8 cellular contexts compared by ENCODE assay signal in the genomic region with DNA sequence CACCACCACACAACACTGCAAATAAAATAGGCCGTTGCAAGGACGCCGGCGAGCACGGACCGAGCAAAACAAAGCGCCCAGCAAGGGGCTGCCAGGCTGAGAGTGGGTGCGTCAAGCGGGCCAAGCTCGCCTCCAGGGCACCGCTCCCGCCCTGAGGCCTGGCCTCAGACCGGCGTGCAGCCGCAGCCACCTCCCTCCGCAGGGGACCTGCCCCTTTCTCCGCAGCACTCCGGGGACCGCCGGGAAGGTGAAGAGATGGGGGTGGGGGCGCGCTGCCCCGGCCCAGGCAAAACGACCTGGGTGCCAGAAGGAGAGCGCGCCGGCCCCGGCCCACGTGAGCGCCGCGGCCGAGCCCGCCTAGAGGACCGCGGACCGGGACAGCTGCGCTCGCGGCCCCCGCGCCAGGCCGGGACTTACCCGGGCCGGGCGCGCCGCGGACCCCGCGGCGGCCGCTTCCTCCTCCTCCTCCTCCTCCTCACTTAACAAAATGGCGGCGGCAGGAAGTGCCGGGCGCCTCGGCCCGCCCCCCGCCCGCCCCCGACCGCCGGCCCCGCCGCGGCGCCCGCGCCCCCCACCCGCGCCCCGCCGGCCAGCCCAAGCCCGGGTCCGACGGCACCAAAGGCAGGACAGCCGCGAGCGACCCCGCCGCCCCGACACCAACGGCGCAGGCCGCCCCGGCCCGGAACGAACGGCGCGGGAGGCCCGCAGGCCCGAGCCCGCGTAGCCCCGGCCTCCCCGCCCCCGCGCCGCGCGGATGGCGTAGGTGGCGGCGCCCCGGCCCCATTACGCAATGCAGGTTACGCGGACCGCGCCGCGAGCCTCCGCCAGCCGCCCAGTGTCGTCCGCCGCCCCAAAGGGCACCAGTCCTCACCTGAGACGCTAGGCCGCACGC. TPM values are rescaled to one million over a fixed set of nuclear protein-coding genes. Genes with fewer than 3 reads are reported as not detected.
DNase-seq lines count a peak whose midpoint lies in the region; ATAC-seq, FAIRE-seq and TF ChIP-seq lines count a peak whose summit lies in the region.

No MANE protein-coding gene starts in this region.

- ATAC-seq in GM21529 (IDR thresholded peaks at IDR 0.05; ENCODE audit: unreplicated experiment) (peak; percentile 22), HepG2 (peak; percentile 56)
- peak; percentile 61 to 62 for ATAC-seq in activated CD4-positive, CD25-positive, alpha-beta regulatory T cell treated with anti-CD3 and anti-CD28 coated beads, Interleukin-2, amount 50 U/mL, for 24 hours

- H3K4me3 ChIP-seq in Loucy (ENCODE audit: low read length, poor library complexity, severe bottlenecking) (peak overlapping the region; percentile 82), HepG2 (replicated peaks in 1 of 3; ENCODE audit: insufficient read depth in 1 of 3, low read depth in 2 of 3, low read length in 3 of 3) (peak overlapping the region; percentile 66 to 99 (median 99))

- H3K36me3 ChIP-seq in Loucy (ENCODE audit: insufficient read depth, low read length) (no peaks in the 10 kb centered on the region), HepG2 (replicated peaks in 1 of 2; ENCODE audit: control insufficient read depth in 1 of 2, insufficient read depth in 2 of 2, low read length in 2 of 2) (peaks cover 0 to 4% of the 10 kb centered on the region in 2 experiments; a peak in 1 of 5 replicates)

- peak overlapping the region; percentile 83 for H3K9ac ChIP-seq in Loucy (ENCODE audit: low read depth, low read length, poor library complexity, severe bottlenecking)
- H3K9ac ChIP-seq in HepG2 (ENCODE audit: insufficient read depth, low read depth, low read length), result peak overlapping the region; percentile 98

- DNase-seq in COLO829 (ENCODE audit: low spot score) (peak; percentile 42), cerebellum (ENCODE audit: low spot score) (peak; percentile 61), HepG2 (ENCODE audit: low spot score) (no peak), DMS153 treated with DMSO at 0.1 percent for 48 hours (lab: John Stamatoyannopoulos, UW; ENCODE audit: unreplicated experiment) (no peak)
- peak; percentile 56 for DNase-seq in stimulated activated CD4-positive, alpha-beta T cell treated with anti-CD3 and anti-CD28 coated beads, Interleukin-4, amount 100 ng/mL, for 24 hours

- CTCF ChIA-PET in HepG2 (lab: Yijun Ruan, JAX; ENCODE audit: low intra/inter-chr PET ratio, low total read pairs), result no interaction called here

- H3K27me3 ChIP-seq in Loucy (ENCODE audit: insufficient read depth, low read length, poor library complexity, severe bottlenecking) (no peaks in the 10 kb centered on the region), HepG2 (ENCODE audit: control insufficient read depth in 1 of 2, insufficient read depth in 2 of 2, low read length in 2 of 2) (no peaks in the 10 kb centered on the region; a peak in 1 of 5 replicates)

- no peaks in the 10 kb centered on the region for H3K9me2 ChIP-seq in Loucy (replicated peaks; ENCODE audit: low read depth, low read length)

- peaks cover 58% of the 10 kb centered on the region for H3K79me2 ChIP-seq in Loucy (ENCODE audit: insufficient read depth, low read length)
- peaks cover 61% of the 10 kb centered on the region for H3K79me2 ChIP-seq in HepG2 (ENCODE audit: insufficient read depth, low read length)

- in situ Hi-C loops in HepG2 (cut with HindIII; ENCODE audit: extremely low pct_ligation_motif_present, low pct_unique_long_range_greater_than_20kb), result loop anchor here (5.0 kb wide), 1 partner anchor 34 kb away; no protein-coding TSS in a partner anchor

- H2AFZ ChIP-seq in Loucy (ENCODE audit: low read length) (no peak overlapping the region; the same call in 1 of the 2 replicates), HepG2 (ENCODE audit: low read length) (no peak overlapping the region)

- POLR2A ChIA-PET in HepG2 (lab: Yijun Ruan, JAX), result interaction anchor here (1.0 to 2.7 kb wide), 4 partner anchors 34 to 88 kb away, joined by 4 to 20 read pairs (median 6); a partner anchor contains a TSS

- TF ChIP-seq CTCF in Loucy (conservative IDR thresholded peaks at IDR 0.05; ENCODE audit: low read length) (no peak), HepG2 (CRISPR knock-in tag; IDR thresholded peaks at IDR 0.05) (no peak; the same call in 1 of the 2 replicates)

- H3K9me3 ChIP-seq in Loucy (ENCODE audit: insufficient read depth, low read depth, low read length), result no peaks in the 10 kb centered on the region
- no peaks in the 10 kb centered on the region for H3K9me3 ChIP-seq in HepG2 (ENCODE audit: low read length)

- TF ChIP-seq EP300 in HepG2 (IDR thresholded peaks at IDR 0.05; ENCODE audit: low read depth in 2 of 2, low read length in 2 of 2), result no peak
- TF ChIP-seq EP300 in HepG2 (CRISPR knock-in tag; IDR thresholded peaks at IDR 0.05; ENCODE audit: borderline replicate concordance), result no peak

- WGBS in HepG2 (ENCODE audit: low lambda C conversion rate), result 2% methylated on average over 25 of the region's 122 CpGs

- H3K27ac ChIP-seq in HepG2 (ENCODE audit: extremely low read length, insufficient read depth, low read length), result peak overlapping the region; percentile 76

- TF ChIP-seq RAD21 in HepG2 (CRISPR knock-in tag; IDR thresholded peaks at IDR 0.05), result peak; percentile 9; the same call in 1 of the 2 replicates

- no peaks in the 10 kb centered on the region for H3F3A ChIP-seq in Loucy (ENCODE audit: low read depth)

- H4K20me1 ChIP-seq in Loucy (ENCODE audit: insufficient read depth, low read length, poor library complexity, severe bottlenecking) (peaks cover 48% of the 10 kb centered on the region), HepG2 (ENCODE audit: insufficient read depth, low read length) (peaks cover 46% of the 10 kb centered on the region)

- FAIRE-seq in HepG2 (lab: Jason Lieb, UNC), result no peak

- intact Hi-C loops in HepG2 (cut with micrococcal nuclease; ENCODE audit: unreplicated experiment), result loop anchor here (5.0 kb wide), 1 partner anchor 34 kb away; no protein-coding TSS in a partner anchor

- TF ChIP-seq POLR2A in HepG2 (IDR thresholded peaks at IDR 0.05; ENCODE audit: insufficient read depth in 1 of 2, low read depth in 2 of 2, low read length in 2 of 2), result 0 out of 4 replicates have a peak, but pooled peaks of 1 of the 2 experiments have one; percentile 20

- BruUV-seq in HepG2 (replicated peaks; lab: Mats Ljungman, UMichigan), result no TSS peak

- H3K4me2 ChIP-seq in Loucy (ENCODE audit: low read depth, low read length, poor library complexity, severe bottlenecking), result peak overlapping the region; percentile 95
- peak overlapping the region; percentile 96 for H3K4me2 ChIP-seq in HepG2 (ENCODE audit: low read depth, low read length)

- H3K4me1 ChIP-seq in Loucy (ENCODE audit: insufficient read depth, low read length, poor library complexity, severe bottlenecking) (peaks cover 34% of the 10 kb centered on the region), HepG2 (ENCODE audit: insufficient read depth, low read length) (peaks cover 52% of the 10 kb centered on the region)

RNA-seq across cellular contexts. Expression of a gene that starts 0.7 kb away (rescaled TPM):
- total RNA-seq in cerebellum (23.5 TPM), HepG2 (2016; rRNA removed; fragmentation: Illumina TruSeq; extraction: Trizol) (11.4 TPM in 2 replicates)
- 9.3 and 10.8 TPM in 2 replicates for total RNA-seq in HepG2 (2016; cell fraction: cytosol; rRNA removed; fragmentation: Illumina TruSeq; extraction: Trizol; ENCODE audit: low read depth)
- total RNA-seq in HepG2 (2016; cell fraction: insoluble cytoplasmic fraction; rRNA removed; fragmentation: Illumina TruSeq; extraction: Trizol), result 9.9 and 11.8 TPM in 2 replicates
- total RNA-seq in HepG2 (2016; cell fraction: membrane; rRNA removed; fragmentation: Illumina TruSeq; extraction: Trizol), result 14.9 and 16.5 TPM in 2 replicates
- 16.3 and 19.3 TPM in 2 replicates for total RNA-seq in HepG2 (2016; cell fraction: nucleus; rRNA removed; fragmentation: Illumina TruSeq; extraction: Trizol)
- polyA plus RNA-seq in HepG2 (2011; rRNA removed), result 10.5 TPM in 2 replicates
- polyA plus RNA-seq in HepG2 (2011; cell fraction: cytosol; rRNA removed), result 5.5 and 5.9 TPM in 2 replicates
- 33.7 and 40.9 TPM in 2 replicates for polyA plus RNA-seq in HepG2 (2011; cell fraction: nucleus; rRNA removed)
- polyA plus RNA-seq in HepG2 (2012), result 38.7 and 50.8 TPM in 2 replicates
- 3.9 and 4.0 TPM in 2 replicates for polyA plus RNA-seq in HepG2 (2016; cell fraction: cytosol; fragmentation: Illumina TruSeq; extraction: Trizol; ENCODE audit: low read depth)
- polyA plus RNA-seq in HepG2 (2016; cell fraction: insoluble cytoplasmic fraction; fragmentation: Illumina TruSeq; extraction: Trizol; ENCODE audit: low read depth), result 19.8 and 29.3 TPM in 2 replicates
- polyA plus RNA-seq in HepG2 (2016; cell fraction: membrane; fragmentation: Illumina TruSeq; extraction: Trizol; ENCODE audit: low read depth), result 14.9 and 16.3 TPM in 2 replicates
- 50.8 and 56.4 TPM in 2 replicates for polyA plus RNA-seq in HepG2 (2016; cell fraction: nucleus; fragmentation: Illumina TruSeq; extraction: Trizol; ENCODE audit: insufficient read depth, low read depth)
- 42.7 and 54.2 TPM in 2 replicates for polyA minus RNA-seq in HepG2 (2011; rRNA and poly(A)+ RNA removed; ENCODE audit: low replicate concordance)
- 22.2 and 24.6 TPM in 2 replicates for polyA minus RNA-seq in HepG2 (2011; cell fraction: cytosol; rRNA and poly(A)+ RNA removed)
- 49.4 and 56.1 TPM in 2 replicates for polyA minus RNA-seq in HepG2 (2011; cell fraction: nucleus; rRNA and poly(A)+ RNA removed)

RNA-seq across cellular contexts. Expression of a gene that starts 47.9 kb away (rescaled TPM):
- 14.0 TPM for total RNA-seq in cerebellum
- total RNA-seq in HepG2 (2016; rRNA removed; fragmentation: Illumina TruSeq; extraction: Trizol), result 21.2 and 22.1 TPM in 2 replicates
- total RNA-seq in HepG2 (2016; cell fraction: cytosol; rRNA removed; fragmentation: Illumina TruSeq; extraction: Trizol; ENCODE audit: low read depth), result 3.7 and 3.8 TPM in 2 replicates
- total RNA-seq in HepG2 (2016; cell fraction: insoluble cytoplasmic fraction; rRNA removed; fragmentation: Illumina TruSeq; extraction: Trizol), result 20.2 and 21.5 TPM in 2 replicates
- total RNA-seq in HepG2 (2016; cell fraction: membrane; rRNA removed; fragmentation: Illumina TruSeq; extraction: Trizol), result 9.1 and 9.4 TPM in 2 replicates
- total RNA-seq in HepG2 (2016; cell fraction: nucleus; rRNA removed; fragmentation: Illumina TruSeq; extraction: Trizol), result 17.0 and 19.9 TPM in 2 replicates
- polyA plus RNA-seq in HepG2 (2011; rRNA removed), result 15.2 and 15.9 TPM in 2 replicates
- 9.5 and 11.1 TPM in 2 replicates for polyA plus RNA-seq in HepG2 (2011; cell fraction: cytosol; rRNA removed)
- 35.3 and 39.7 TPM in 2 replicates for polyA plus RNA-seq in HepG2 (2011; cell fraction: nucleus; rRNA removed)
- 11.5 and 13.0 TPM in 2 replicates for polyA plus RNA-seq in HepG2 (2012)
- 1.6 TPM in 2 replicates for polyA plus RNA-seq in HepG2 (2016; cell fraction: cytosol; fragmentation: Illumina TruSeq; extraction: Trizol; ENCODE audit: low read depth)
- 17.4 and 18.4 TPM in 2 replicates for polyA plus RNA-seq in HepG2 (2016; cell fraction: insoluble cytoplasmic fraction; fragmentation: Illumina TruSeq; extraction: Trizol; ENCODE audit: low read depth)
- polyA plus RNA-seq in HepG2 (2016; cell fraction: membrane; fragmentation: Illumina TruSeq; extraction: Trizol; ENCODE audit: low read depth), result 3.7 and 4.6 TPM in 2 replicates
- polyA plus RNA-seq in HepG2 (2016; cell fraction: nucleus; fragmentation: Illumina TruSeq; extraction: Trizol; ENCODE audit: insufficient read depth, low read depth), result 47.6 and 49.0 TPM in 2 replicates
- polyA minus RNA-seq in HepG2 (2011; rRNA and poly(A)+ RNA removed; ENCODE audit: low replicate concordance), result 13.4 and 15.5 TPM in 2 replicates
- polyA minus RNA-seq in HepG2 (2011; cell fraction: cytosol; rRNA and poly(A)+ RNA removed), result 8.0 and 10.5 TPM in 2 replicates
- polyA minus RNA-seq in HepG2 (2011; cell fraction: nucleus; rRNA and poly(A)+ RNA removed), result 10.9 and 13.4 TPM in 2 replicates

Comparison
In these comparisons a context has a peak if more than half of its experiments do, and no peak if none do; other contexts are left out.
1. DNase-seq: peak in COLO829 (single experiment), cerebellum (single experiment) and stimulated activated CD4-positive, alpha-beta T cell treated with anti-CD3 and anti-CD28 coated beads, Interleukin-4, amount 100 ng/mL, for 24 hours (single experiment); none in HepG2 (single experiment) and DMS153 treated with DMSO at 0.1 percent for 48 hours (single experiment).
2. Peak in every context shown above with its lines, with median percentiles within 50 percentile points of each other: ATAC-seq.